ENCODE assay signal across 15 cellular contexts in the genomic region with DNA sequence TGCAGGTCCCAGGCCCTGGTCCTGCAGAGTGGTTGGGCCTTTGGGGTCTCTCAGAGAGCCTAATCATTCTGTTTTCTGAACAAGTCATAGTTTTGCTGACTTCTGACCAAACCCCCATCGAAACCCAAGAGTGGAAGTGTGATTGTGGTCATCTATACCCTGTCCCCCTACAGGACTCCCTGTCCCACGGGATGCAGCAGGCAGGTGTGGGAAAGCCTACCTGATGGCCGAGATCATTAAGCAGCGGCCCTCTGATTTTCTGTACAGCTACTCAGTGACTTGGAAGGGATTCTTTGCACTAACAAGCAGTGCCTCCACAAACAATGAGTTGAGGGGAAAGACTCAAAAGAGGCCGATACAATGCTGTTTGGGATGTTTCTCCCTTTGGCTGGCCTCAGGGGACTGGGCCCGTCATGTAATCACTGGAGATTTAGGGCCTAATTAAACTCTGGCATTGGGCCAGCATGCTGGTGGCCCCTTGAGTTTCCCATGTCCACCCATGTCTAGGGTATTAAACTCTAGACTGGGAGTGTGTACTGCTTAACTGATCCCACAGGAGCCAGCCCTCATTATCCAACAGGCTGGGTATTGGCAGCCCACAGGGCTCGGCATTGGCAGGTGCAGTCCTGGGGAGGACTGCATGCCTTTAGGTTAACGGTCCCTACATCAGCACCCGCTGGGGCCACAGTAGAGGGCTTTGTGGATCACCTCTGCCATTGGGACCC.
A peak's percentile ranks its signal among the peaks of the same experiment; 100 is the strongest.
DNase-seq lines count a peak whose midpoint lies in the region; ATAC-seq and TF ChIP-seq lines count a peak whose summit lies in the region.
"Had no signal": no experiment of that assay in that cellular context is flagged by ENCODE, and none has a peak within 500 bp of the region (broad histone marks: within the 10 kb centered on the region; RNA-seq: fewer than 3 reads in every experiment).

No MANE protein-coding gene starts in this region.

- no peak for ATAC-seq in gastrocnemius medialis
- no peak for ATAC-seq in GM19452 (IDR thresholded peaks at IDR 0.05; ENCODE audit: unreplicated experiment)
- ATAC-seq in GM18511 (IDR thresholded peaks at IDR 0.05; ENCODE audit: unreplicated experiment) = no peak

- H3K36me3 ChIP-seq in hepatocyte (replicated peaks; ENCODE audit: insufficient read depth, low read depth) (no peaks in the 10 kb centered on the region), gastrocnemius medialis (no peaks in the 10 kb centered on the region)
- H3K36me3 ChIP-seq: esophagus muscularis mucosa had no signal

- no peaks in the 10 kb centered on the region for H3K79me2 ChIP-seq in hepatocyte

- H2AFZ ChIP-seq in hepatocyte = no peak overlapping the region

- no peak for TF ChIP-seq POLR2A in gastrocnemius medialis (IDR thresholded peaks at IDR 0.05)

- peak overlapping the region; percentile 91 for H3K27ac ChIP-seq in hepatocyte
- H3K27ac ChIP-seq in gastrocnemius medialis = peak overlapping the region in 3 of 4 donors; percentile 79 to 82 (median 80)

- CTCF ChIA-PET in activated naive CD4-positive, alpha-beta T cell treated with anti-CD3 and anti-CD28 coated beads, Interleukin-2, amount 10 ng/mL, durations not matched to agents 7 days and 5 days (lab: Charles Lee) = no interaction called here

- DNase-seq in CD14-positive monocyte (ENCODE audit: low spot score) = no peak
- DNase-seq in NCI-H82 treated with DMSO at 0.1 percent for 48 hours (lab: John Stamatoyannopoulos, UW; ENCODE audit: unreplicated experiment) = peak; percentile 75
- DNase-seq in hepatocyte (ENCODE audit: low spot score) = no peak
- peak in 1 of 2 donors; percentile 9 for DNase-seq in gastrocnemius medialis
- no peak for DNase-seq in activated naive CD4-positive, alpha-beta T cell treated with anti-CD3 and anti-CD28 coated beads, Interleukin-2, amount 10 ng/mL, durations not matched to agents 7 days and 5 days
- DNase-seq in NCI-H510A (lab: John Stamatoyannopoulos, UW) = no peak
- DNase-seq: activated naive CD4-positive, alpha-beta T cell treated with anti-CD3 and anti-CD28 coated beads, Interleukin-2, amount 50 U/mL, for 16 hours; CD4-positive, alpha-beta memory T cell; mesendoderm; NCI-H526 treated with DMSO at 0.1 percent for 48 hours; stimulated activated naive CD4-positive, alpha-beta T cell treated with Interleukin-2 at 50 U/mL for 16 hours had no signal

- intact Hi-C loops in CD14-positive monocyte (cut with micrococcal nuclease) = loop anchor here in 1 of 2 donors (2.0 to 10.0 kb wide), 5 partner anchors 21 to 205 kb away; no protein-coding TSS in a partner anchor
- intact Hi-C loops in gastrocnemius medialis (cut with DNase I; ENCODE audit: low total_unique reads) = no loop called here

- H3K9me3 ChIP-seq in hepatocyte (ENCODE audit: low read depth) (no peaks in the 10 kb centered on the region), gastrocnemius medialis (no peaks in the 10 kb centered on the region)
- H3K9me3 ChIP-seq: esophagus muscularis mucosa had no signal

- peak overlapping the region; percentile 55 for H3K4me2 ChIP-seq in hepatocyte

- H3K9me3 Mint-ChIP-seq in CD14-positive monocyte = peaks cover 3 to 16% (median 8%) of the 10 kb centered on the region in 7 donors
- H3K9me3 Mint-ChIP-seq in activated naive CD4-positive, alpha-beta T cell treated with anti-CD3 and anti-CD28 coated beads, Interleukin-2, amount 10 ng/mL, durations not matched to agents 7 days and 5 days = no peaks in the 10 kb centered on the region
- H3K9me3 Mint-ChIP-seq: central memory CD8-positive, alpha-beta T cell had no signal

- no peak for TF ChIP-seq CTCF in CD14-positive monocyte (IDR thresholded peaks at IDR 0.05)
- no peak for TF ChIP-seq CTCF in hepatocyte (IDR thresholded peaks at IDR 0.05; ENCODE audit: poor library complexity)
- TF ChIP-seq CTCF in gastrocnemius medialis (IDR thresholded peaks at IDR 0.05 in 4 of 5, conservative IDR thresholded peaks at IDR 0.05 in 1 of 5) = no peak

- no peak overlapping the region for H3K4me3 ChIP-seq in hepatocyte
- no peak overlapping the region for H3K4me3 ChIP-seq in gastrocnemius medialis
- H3K4me3 ChIP-seq: esophagus muscularis mucosa had no signal

- in situ Hi-C loops in gastrocnemius medialis (cut with MboI; ENCODE audit: low sequenced_read_pairs in 4 of 4) = no loop called here

- H3K27ac Mint-ChIP-seq in CD14-positive monocyte = peak overlapping the region; percentile 98 to 100 (median 99)
- H3K27ac Mint-ChIP-seq in activated naive CD4-positive, alpha-beta T cell treated with anti-CD3 and anti-CD28 coated beads, Interleukin-2, amount 10 ng/mL, durations not matched to agents 7 days and 5 days = no peak overlapping the region
- H3K27ac Mint-ChIP-seq: CD4-positive, alpha-beta memory T cell had no signal

- no peaks in the 10 kb centered on the region for H3K9me2 ChIP-seq in hepatocyte (replicated peaks; ENCODE audit: insufficient read depth)

- 91% methylated on average over 9 of the region's 9 CpGs for WGBS in hepatocyte (ENCODE audit: low lambda C conversion rate, missing lambda C conversion rate)

- no peak overlapping the region for H3K4me3 Mint-ChIP-seq in CD14-positive monocyte
- no peak overlapping the region for H3K4me3 Mint-ChIP-seq in activated naive CD4-positive, alpha-beta T cell treated with anti-CD3 and anti-CD28 coated beads, Interleukin-2, amount 10 ng/mL, durations not matched to agents 7 days and 5 days
- H3K4me3 Mint-ChIP-seq: CD4-positive, alpha-beta memory T cell; central memory CD8-positive, alpha-beta T cell had no signal

- H3K36me3 Mint-ChIP-seq in CD14-positive monocyte = peaks cover 5 to 16% of the 10 kb centered on the region in 2 donors
- no peaks in the 10 kb centered on the region for H3K36me3 Mint-ChIP-seq in activated naive CD4-positive, alpha-beta T cell treated with anti-CD3 and anti-CD28 coated beads, Interleukin-2, amount 10 ng/mL, durations not matched to agents 7 days and 5 days
- H3K36me3 Mint-ChIP-seq: CD4-positive, alpha-beta memory T cell had no signal

- peaks cover 56% of the 10 kb centered on the region for H3K4me1 Mint-ChIP-seq in CD14-positive monocyte
- no peaks in the 10 kb centered on the region for H3K4me1 Mint-ChIP-seq in activated naive CD4-positive, alpha-beta T cell treated with anti-CD3 and anti-CD28 coated beads, Interleukin-2, amount 10 ng/mL, durations not matched to agents 7 days and 5 days
- H3K4me1 Mint-ChIP-seq: central memory CD8-positive, alpha-beta T cell had no signal

- H3K4me1 ChIP-seq in hepatocyte (ENCODE audit: insufficient read depth) (peaks cover 36% of the 10 kb centered on the region), gastrocnemius medialis (peaks cover 18 to 35% of the 10 kb centered on the region in 2 donors)

- H3K27me3 ChIP-seq in hepatocyte (no peaks in the 10 kb centered on the region), gastrocnemius medialis (no peaks in the 10 kb centered on the region)
- H3K27me3 ChIP-seq: esophagus muscularis mucosa had no signal

- no peaks in the 10 kb centered on the region for H4K20me1 ChIP-seq in hepatocyte (ENCODE audit: insufficient read depth, poor library complexity, severe bottlenecking)

- peaks cover 0 to 4% (median 0%) of the 10 kb centered on the region in 3 donors for H3K27me3 Mint-ChIP-seq in CD14-positive monocyte (ENCODE audit: low read depth in 3 of 3)
- peaks cover 4% of the 10 kb centered on the region for H3K27me3 Mint-ChIP-seq in activated naive CD4-positive, alpha-beta T cell treated with anti-CD3 and anti-CD28 coated beads, Interleukin-2, amount 10 ng/mL, durations not matched to agents 7 days and 5 days
- H3K27me3 Mint-ChIP-seq: CD4-positive, alpha-beta memory T cell; central memory CD8-positive, alpha-beta T cell had no signal
